Comparison of ENCODE assay signal across 11 cellular contexts in genomic region chr6:42429042-42429574, GRCh38. TPM values are rescaled to one million over a fixed set of nuclear protein-coding genes. Genes with fewer than 3 reads are reported as not detected.
DNase-seq lines count a peak whose midpoint lies in the region; ATAC-seq, FAIRE-seq and TF ChIP-seq lines count a peak whose summit lies in the region.
"Had no signal": no experiment of that assay in that cellular context is flagged by ENCODE, and none has a peak within 500 bp of the region (broad histone marks: within the 10 kb centered on the region; RNA-seq: fewer than 3 reads in every experiment).

No MANE protein-coding gene starts in this region.

- 44% methylated on average over 8 of the region's 8 CpGs for WGBS in HepG2 (ENCODE audit: low lambda C conversion rate)

- no peak for TF ChIP-seq RAD21 in HepG2 (CRISPR knock-in tag; IDR thresholded peaks at IDR 0.05)

- no TSS peak for BruUV-seq in HepG2 (replicated peaks; lab: Mats Ljungman, UMichigan)

- H3K27me3 ChIP-seq in CD8-positive, alpha-beta memory T cell (ENCODE audit: insufficient read depth, low read length, poor library complexity, severe bottlenecking), result no peaks in the 10 kb centered on the region
- H3K27me3 ChIP-seq in neural progenitor cell (no peaks in the 10 kb centered on the region), HepG2 (ENCODE audit: control insufficient read depth in 1 of 2, insufficient read depth in 2 of 2, low read length in 2 of 2) (no peaks in the 10 kb centered on the region; a peak in 2 of 5 replicates)
- H3K27me3 ChIP-seq: suprapubic skin had no signal

- H3K27ac Mint-ChIP-seq in CD8-positive, alpha-beta memory T cell, result peak overlapping the region; percentile 55 to 97 (median 93)
- H3K27ac Mint-ChIP-seq in effector memory CD8-positive, alpha-beta T cell, result peak overlapping the region; percentile 93 to 95
- peak overlapping the region; percentile 79 for H3K27ac Mint-ChIP-seq in neural progenitor cell

- H3K27ac ChIP-seq in CD8-positive, alpha-beta memory T cell (ENCODE audit: low read depth, low read length), result peak overlapping the region; percentile 4
- H3K27ac ChIP-seq in neural progenitor cell (peak overlapping the region; percentile 76), HepG2 (ENCODE audit: extremely low read length, insufficient read depth, low read length) (no peak overlapping the region)

- H3K4me2 ChIP-seq in neural progenitor cell, result peak overlapping the region; percentile 28
- H3K4me2 ChIP-seq in HepG2 (ENCODE audit: low read depth, low read length), result no peak overlapping the region

- POLR2A ChIA-PET in CD8-positive, alpha-beta memory T cell (lab: Charles Lee), result interaction anchor here (0.5 to 2.7 kb wide), 4 partner anchors 11 to 24 kb away, joined by 3 to 14 read pairs (median 4); partner anchors contain the start of gene TRERF1
- POLR2A ChIA-PET in HepG2 (lab: Yijun Ruan, JAX), result no interaction called here

- peaks cover 0 to 2% of the 10 kb centered on the region in 2 donors for H3K27me3 Mint-ChIP-seq in CD8-positive, alpha-beta memory T cell
- H3K27me3 Mint-ChIP-seq in effector memory CD8-positive, alpha-beta T cell, result no peaks in the 10 kb centered on the region
- H3K27me3 Mint-ChIP-seq in neural progenitor cell (ENCODE audit: insufficient read depth, low read depth), result peaks cover 3% of the 10 kb centered on the region
- H3K27me3 Mint-ChIP-seq: activated B cell treated with CpG ODN at 0.5 μM for 24 hours had no signal

- peaks cover 38% of the 10 kb centered on the region for H3K4me1 ChIP-seq in CD8-positive, alpha-beta memory T cell (ENCODE audit: insufficient read depth, low read length)
- H3K4me1 ChIP-seq in neural progenitor cell (peaks cover 38% of the 10 kb centered on the region), HepG2 (ENCODE audit: insufficient read depth, low read length) (peaks cover 8% of the 10 kb centered on the region)

- no peak for TF ChIP-seq CTCF in neural progenitor cell (IDR thresholded peaks at IDR 0.05)
- TF ChIP-seq CTCF in HepG2 (CRISPR knock-in tag; IDR thresholded peaks at IDR 0.05), result no peak

- peaks cover 4% of the 10 kb centered on the region for H3K36me3 ChIP-seq in CD8-positive, alpha-beta memory T cell (ENCODE audit: insufficient read depth, low read length)
- peaks cover 6% of the 10 kb centered on the region for H3K36me3 ChIP-seq in neural progenitor cell
- no peaks in the 10 kb centered on the region for H3K36me3 ChIP-seq in HepG2 (replicated peaks in 1 of 2; ENCODE audit: control insufficient read depth in 1 of 2, insufficient read depth in 2 of 2, low read length in 2 of 2)

- no peak overlapping the region for H3K4me3 ChIP-seq in CD8-positive, alpha-beta memory T cell (ENCODE audit: low read length)
- H3K4me3 ChIP-seq in neural progenitor cell, result no peak overlapping the region
- H3K4me3 ChIP-seq in HepG2 (replicated peaks in 1 of 3; ENCODE audit: insufficient read depth in 1 of 3, low read depth in 2 of 3, low read length in 3 of 3), result no peak overlapping the region
- H3K4me3 ChIP-seq: suprapubic skin had no signal

- no peak overlapping the region for H2AFZ ChIP-seq in neural progenitor cell (replicated peaks)
- H2AFZ ChIP-seq in HepG2 (ENCODE audit: low read length), result no peak overlapping the region

- no peak for FAIRE-seq in HepG2 (lab: Jason Lieb, UNC)

- peaks cover 1 to 8% (median 6%) of the 10 kb centered on the region in 5 donors for H3K9me3 Mint-ChIP-seq in CD8-positive, alpha-beta memory T cell
- peaks cover 3 to 5% of the 10 kb centered on the region in 2 donors for H3K9me3 Mint-ChIP-seq in effector memory CD8-positive, alpha-beta T cell
- peaks cover 13% of the 10 kb centered on the region for H3K9me3 Mint-ChIP-seq in neural progenitor cell

- in situ Hi-C loops in HepG2 (cut with HindIII; ENCODE audit: extremely low pct_ligation_motif_present, low pct_unique_long_range_greater_than_20kb), result no loop called here

- H3K4me3 Mint-ChIP-seq in CD8-positive, alpha-beta memory T cell, result peak overlapping the region; percentile 44 to 85 (median 59)
- H3K4me3 Mint-ChIP-seq in effector memory CD8-positive, alpha-beta T cell, result peak overlapping the region; percentile 75 to 80
- no peak overlapping the region for H3K4me3 Mint-ChIP-seq in neural progenitor cell

- no peak overlapping the region for H3K9ac ChIP-seq in neural progenitor cell
- no peak overlapping the region for H3K9ac ChIP-seq in HepG2 (ENCODE audit: insufficient read depth, low read depth, low read length)

- intact Hi-C loops in HepG2 (cut with micrococcal nuclease; ENCODE audit: unreplicated experiment), result no loop called here

- H3K36me3 Mint-ChIP-seq in CD8-positive, alpha-beta memory T cell, result peaks cover 10 to 28% (median 16%) of the 10 kb centered on the region in 3 donors
- peaks cover 9% of the 10 kb centered on the region for H3K36me3 Mint-ChIP-seq in effector memory CD8-positive, alpha-beta T cell (ENCODE audit: insufficient read depth)
- H3K36me3 Mint-ChIP-seq in neural progenitor cell, result peaks cover 16% of the 10 kb centered on the region

- H3K79me2 ChIP-seq in neural progenitor cell (ENCODE audit: low read depth), result peaks cover 92% of the 10 kb centered on the region
- H3K79me2 ChIP-seq in HepG2 (ENCODE audit: insufficient read depth, low read length), result no peaks in the 10 kb centered on the region

- no peak for DNase-seq in CD8-positive, alpha-beta memory T cell
- DNase-seq in M059J (ENCODE audit: low read depth) (peak; percentile 24), neural progenitor cell (ENCODE audit: low spot score) (no peak), GM19240 (ENCODE audit: insufficient read length, low spot score) (no peak), HepG2 (ENCODE audit: low spot score) (no peak), COR-L47 (lab: John Stamatoyannopoulos, UW) (no peak)
- no peak for DNase-seq in effector memory CD8-positive, alpha-beta T cell
- DNase-seq: activated B cell treated with CpG ODN at 0.5 μM for 24 hours, GOT3, NCI-H2227 treated with DMSO at 0.1 percent for 48 hours had no signal

- CTCF ChIA-PET in CD8-positive, alpha-beta memory T cell (lab: Charles Lee), result interaction anchor here (1.2 to 5.4 kb wide), 6 partner anchors 9 to 119 kb away, joined by 3 to 19 read pairs (median 5); no protein-coding TSS in a partner anchor
- CTCF ChIA-PET in HepG2 (lab: Yijun Ruan, JAX; ENCODE audit: low intra/inter-chr PET ratio, low total read pairs), result no interaction called here

- H3F3A ChIP-seq in neural progenitor cell (ENCODE audit: low read depth), result peaks cover 50% of the 10 kb centered on the region

- peaks cover 57 to 77% (median 75%) of the 10 kb centered on the region in 3 donors for H3K4me1 Mint-ChIP-seq in CD8-positive, alpha-beta memory T cell
- H3K4me1 Mint-ChIP-seq in effector memory CD8-positive, alpha-beta T cell (ENCODE audit: low read depth in 2 of 2), result peaks cover 47 to 61% of the 10 kb centered on the region in 2 donors
- peaks cover 32% of the 10 kb centered on the region for H3K4me1 Mint-ChIP-seq in neural progenitor cell

- peaks cover 54% of the 10 kb centered on the region for H4K20me1 ChIP-seq in neural progenitor cell (ENCODE audit: low read depth)
- H4K20me1 ChIP-seq in HepG2 (ENCODE audit: insufficient read depth, low read length), result no peaks in the 10 kb centered on the region

- ATAC-seq in effector memory CD8-positive, alpha-beta T cell (replicated peaks), result peak; percentile 35
- ATAC-seq in HepG2, result no peak

- no peak for TF ChIP-seq EP300 in HepG2 (IDR thresholded peaks at IDR 0.05; ENCODE audit: low read depth in 2 of 2, low read length in 2 of 2)
- no peak for TF ChIP-seq EP300 in HepG2 (CRISPR knock-in tag; IDR thresholded peaks at IDR 0.05; ENCODE audit: borderline replicate concordance)

- H3K9me3 ChIP-seq in CD8-positive, alpha-beta memory T cell (ENCODE audit: low read length), result peaks cover 7% of the 10 kb centered on the region
- H3K9me3 ChIP-seq in neural progenitor cell (ENCODE audit: low read depth) (no peaks in the 10 kb centered on the region), HepG2 (ENCODE audit: low read length) (peaks cover 4% of the 10 kb centered on the region; the same call in 1 of the 2 replicates)
- H3K9me3 ChIP-seq: suprapubic skin had no signal

- TF ChIP-seq POLR2A in HepG2 (IDR thresholded peaks at IDR 0.05; ENCODE audit: insufficient read depth in 1 of 2, low read depth in 2 of 2, low read length in 2 of 2), result no peak

TF ChIP-seq in HepG2, 621 proteins besides CTCF, POLR2A, EP300 and RAD21 (continues in another document):
- TF ChIP-seq ZNF614 (CRISPR knock-in tag; IDR thresholded peaks at IDR 0.05; ENCODE audit: borderline replicate concordance) (no peak), FOXO1 (CRISPR knock-in tag; IDR thresholded peaks at IDR 0.05) (no peak), HIVEP1 (CRISPR knock-in tag; IDR thresholded peaks at IDR 0.05) (no peak), ERF (CRISPR knock-in tag; IDR thresholded peaks at IDR 0.05) (no peak), JUNB (CRISPR knock-in tag; IDR thresholded peaks at IDR 0.05; ENCODE audit: borderline replicate concordance) (no peak)

RNA-seq across cellular contexts. Expression of gene TRERF1, which starts 22.6 kb away (rescaled TPM):
- 10 to 100 TPM; 10.3 to 10.6 TPM for total RNA-seq in CD8-positive, alpha-beta memory T cell
- polyA plus RNA-seq in CD8-positive, alpha-beta memory T cell, result 10.2 TPM
- total RNA-seq in M059J (2014; rRNA removed; shearing (Covaris generic)), result 6.2 and 8.5 TPM in 2 replicates
- total RNA-seq in neural progenitor cell (ENCODE audit: low replicate concordance) (8.3 and 12.3 TPM in 2 replicates), HepG2 (2016; rRNA removed; fragmentation: Illumina TruSeq; extraction: Trizol) (0.02 TPM in 1 of 2 replicates, not detected in the other)
- 0.09 TPM in 1 of 2 replicates, not detected in the other for total RNA-seq in HepG2 (2016; cell fraction: cytosol; rRNA removed; fragmentation: Illumina TruSeq; extraction: Trizol; ENCODE audit: low read depth)
- total RNA-seq in HepG2 (2016; cell fraction: insoluble cytoplasmic fraction; rRNA removed; fragmentation: Illumina TruSeq; extraction: Trizol), result not detected in 2 replicates
- total RNA-seq in HepG2 (2016; cell fraction: membrane; rRNA removed; fragmentation: Illumina TruSeq; extraction: Trizol), result 0.03 TPM in 1 of 2 replicates, not detected in the other
- total RNA-seq in HepG2 (2016; cell fraction: nucleus; rRNA removed; fragmentation: Illumina TruSeq; extraction: Trizol), result 0.09 TPM in 1 of 2 replicates, not detected in the other
- 0.03 TPM in 1 of 2 replicates, not detected in the other for polyA plus RNA-seq in HepG2 (2011; rRNA removed)
- 0.01 TPM in 1 of 2 replicates, not detected in the other for polyA plus RNA-seq in HepG2 (2011; cell fraction: cytosol; rRNA removed)
- polyA plus RNA-seq in HepG2 (2011; cell fraction: nucleus; rRNA removed), result 0.06 and 0.07 TPM in 2 replicates
- 0.05 and 0.07 TPM in 2 replicates for polyA plus RNA-seq in HepG2 (2012)
- polyA plus RNA-seq in HepG2 (2016; cell fraction: cytosol; fragmentation: Illumina TruSeq; extraction: Trizol; ENCODE audit: low read depth), result not detected in 2 replicates
- 0.08 TPM in 1 of 2 replicates, not detected in the other for polyA plus RNA-seq in HepG2 (2016; cell fraction: insoluble cytoplasmic fraction; fragmentation: Illumina TruSeq; extraction: Trizol; ENCODE audit: low read depth)
- not detected in 2 replicates for polyA plus RNA-seq in HepG2 (2016; cell fraction: membrane; fragmentation: Illumina TruSeq; extraction: Trizol; ENCODE audit: low read depth)
- 0.08 TPM in 1 of 2 replicates, not detected in the other for polyA plus RNA-seq in HepG2 (2016; cell fraction: nucleus; fragmentation: Illumina TruSeq; extraction: Trizol; ENCODE audit: insufficient read depth, low read depth)
- polyA minus RNA-seq in HepG2 (2011; rRNA and poly(A)+ RNA removed; ENCODE audit: low replicate concordance), result 0.16 and 3.9 TPM in 2 replicates
- not detected in 2 replicates for polyA minus RNA-seq in HepG2 (2011; cell fraction: cytosol; rRNA and poly(A)+ RNA removed)
- polyA minus RNA-seq in HepG2 (2011; cell fraction: nucleus; rRNA and poly(A)+ RNA removed), result 0.12 and 0.13 TPM in 2 replicates
